8 cellular contexts compared by ENCODE assay signal in the genomic region with DNA sequence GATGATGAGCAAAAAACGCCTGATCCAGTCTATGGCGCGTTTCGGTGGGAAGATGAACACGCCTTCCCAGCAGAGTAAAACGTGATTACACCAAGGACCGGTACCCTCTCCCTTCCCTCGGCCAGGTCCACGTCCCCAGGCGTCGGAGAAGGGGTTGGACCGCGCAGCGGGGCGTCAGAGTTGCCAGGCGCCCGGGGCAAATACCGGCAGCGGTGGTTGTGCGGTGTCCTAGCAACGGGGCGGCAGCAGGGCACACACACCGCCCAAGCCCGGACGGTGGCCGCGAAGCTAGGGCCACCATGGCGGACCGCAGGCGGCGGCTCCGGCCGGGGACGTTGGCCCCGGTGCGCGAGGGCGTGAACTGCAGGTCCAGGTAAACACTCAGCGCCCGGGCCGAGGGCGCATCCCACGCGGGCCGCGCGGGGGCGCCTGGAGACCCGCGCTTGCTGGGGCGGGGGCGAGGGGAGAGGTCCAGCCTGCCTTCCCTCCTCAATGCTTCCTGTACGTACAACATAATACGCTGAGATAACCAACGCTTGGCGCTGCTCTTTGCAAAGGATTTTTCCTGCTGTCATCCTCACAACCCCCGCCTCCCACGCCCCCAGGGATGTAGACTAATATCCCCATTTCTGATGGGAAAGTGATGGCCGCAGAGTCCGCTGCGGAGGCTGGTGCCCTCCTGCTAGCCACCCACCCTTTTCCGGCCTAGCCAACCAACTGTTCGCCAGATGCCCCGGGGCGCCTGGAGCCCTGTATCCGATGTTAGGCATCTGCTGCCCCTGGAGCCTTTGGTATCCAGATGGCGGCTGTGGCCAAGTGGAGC. TPM values are rescaled to one million over a fixed set of nuclear protein-coding genes. Genes with fewer than 3 reads are reported as not detected.
DNase-seq lines count a peak whose midpoint lies in the region; ATAC-seq and TF ChIP-seq lines count a peak whose summit lies in the region.

A gene with protein sequence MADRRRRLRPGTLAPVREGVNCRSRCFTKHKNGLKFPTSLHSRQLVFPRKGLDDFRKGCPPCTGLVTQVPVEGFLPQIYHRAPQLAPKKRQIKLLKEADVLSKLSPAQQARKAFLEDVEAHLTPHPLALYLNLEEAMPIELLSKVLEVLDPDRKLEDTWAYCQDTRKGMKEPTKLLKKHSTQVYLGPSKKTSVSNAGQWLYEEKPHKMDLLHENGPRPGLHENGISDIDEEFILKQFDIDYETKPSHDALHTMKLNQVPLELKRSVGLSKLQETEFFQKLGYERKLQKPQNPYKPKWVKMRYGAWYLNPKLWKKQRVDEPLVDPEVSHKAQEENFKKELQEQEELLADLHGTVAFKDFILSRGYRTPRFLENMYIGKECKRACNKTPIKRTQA (plus strand): TSS at position 274 of the 823 bp plus-strand sequence. CDS start 26 bp downstream, at position 300.

- H3K9me3 ChIP-seq in stomach: no peaks in the 10 kb centered on the region

- H3K27me3 ChIP-seq in stomach: peaks cover 0 to 12% (median 7%) of the 10 kb centered on the region in 3 donors

- peaks cover 73% of the 10 kb centered on the region for H3K27me3 Mint-ChIP-seq in activated T-cell treated with anti-CD3 and anti-CD28 coated beads, Interleukin-2, amount 50 U/mL, for 24 hours

- TF ChIP-seq EP300 in stomach (IDR thresholded peaks at IDR 0.05): no peak

- H3K36me3 ChIP-seq in stomach: peaks cover 0 to 6% (median 0%) of the 10 kb centered on the region in 4 donors

- peak; percentile 51 for ATAC-seq in HG02571 (IDR thresholded peaks at IDR 0.05; ENCODE audit: unreplicated experiment)
- ATAC-seq in GM21381 (IDR thresholded peaks at IDR 0.05; ENCODE audit: unreplicated experiment): no peak

- H3K4me1 ChIP-seq in stomach: peaks cover 12 to 23% (median 18%) of the 10 kb centered on the region in 4 donors

- H3K4me3 ChIP-seq in stomach: peak within 1 kb of the TSS; percentile 66 to 78 (median 70)

- H3K9me3 Mint-ChIP-seq in activated T-cell treated with anti-CD3 and anti-CD28 coated beads, Interleukin-2, amount 50 U/mL, for 24 hours: no peaks in the 10 kb centered on the region

- peak in 3 of 7 experiments; percentile 20 to 48 (median 28) for TF ChIP-seq CTCF in stomach (IDR thresholded peaks at IDR 0.05)

- intact Hi-C loops in stomach (cut with DNase I; ENCODE audit: low total_unique reads): no loop called here

- no peaks in the 10 kb centered on the region for H3K36me3 Mint-ChIP-seq in activated T-cell treated with anti-CD3 and anti-CD28 coated beads, Interleukin-2, amount 50 U/mL, for 24 hours (ENCODE audit: low read depth)

- H3K4me3 Mint-ChIP-seq in activated T-cell treated with anti-CD3 and anti-CD28 coated beads, Interleukin-2, amount 50 U/mL, for 24 hours: peak within 1 kb of the TSS; percentile 72

- H3K27ac ChIP-seq in stomach: peak within 1 kb of the TSS; percentile 69 to 81 (median 78)

- no peak within 1 kb of the TSS for H3K27ac Mint-ChIP-seq in activated T-cell treated with anti-CD3 and anti-CD28 coated beads, Interleukin-2, amount 50 U/mL, for 24 hours

- no peak for TF ChIP-seq POLR2A in stomach (IDR thresholded peaks at IDR 0.05)

- peaks cover 8% of the 10 kb centered on the region for H3K4me1 Mint-ChIP-seq in activated T-cell treated with anti-CD3 and anti-CD28 coated beads, Interleukin-2, amount 50 U/mL, for 24 hours (ENCODE audit: low read depth)

- peak in 12 of 14 donors; percentile 11 to 71 (median 45) for DNase-seq in C1 segment of cervical spinal cord (lab: John Stamatoyannopoulos, UW)
- peak; percentile 70 to 79 for DNase-seq in NCI-H524 (lab: John Stamatoyannopoulos, UW)
- peak; percentile 53 for DNase-seq in activated T-cell treated with anti-CD3 and anti-CD28 coated beads, Interleukin-2, amount 50 U/mL, for 24 hours
- DNase-seq in fibroblast of gingiva (ENCODE audit: low read depth): peak; percentile 59
- DNase-seq in mucosa of gallbladder (ENCODE audit: low spot score): peak; percentile 73
- peak; percentile 88 for DNase-seq in stomach

- WGBS in stomach, 5 donors: 5 to 18% (median 8%) methylated on average over 22 to 67 of the region's 67 CpGs

RNA-seq across cellular contexts. Expression of the gene that starts here (rescaled TPM):
- total RNA-seq in mucosa of gallbladder (13.8 TPM), stomach (1 to 10 TPM in 3 of 5 donors, under 1 TPM in 1, not detected in 1; under 0.01 to 9.5 (median 5.6) TPM)
- polyA plus RNA-seq in stomach: 10 to 100 TPM in 1 of 3 donors, 1 to 10 TPM in 2; 6.2 to 10.8 (median 6.5) TPM
